ENCODE assay signal across 1 cellular context in the genomic region with DNA sequence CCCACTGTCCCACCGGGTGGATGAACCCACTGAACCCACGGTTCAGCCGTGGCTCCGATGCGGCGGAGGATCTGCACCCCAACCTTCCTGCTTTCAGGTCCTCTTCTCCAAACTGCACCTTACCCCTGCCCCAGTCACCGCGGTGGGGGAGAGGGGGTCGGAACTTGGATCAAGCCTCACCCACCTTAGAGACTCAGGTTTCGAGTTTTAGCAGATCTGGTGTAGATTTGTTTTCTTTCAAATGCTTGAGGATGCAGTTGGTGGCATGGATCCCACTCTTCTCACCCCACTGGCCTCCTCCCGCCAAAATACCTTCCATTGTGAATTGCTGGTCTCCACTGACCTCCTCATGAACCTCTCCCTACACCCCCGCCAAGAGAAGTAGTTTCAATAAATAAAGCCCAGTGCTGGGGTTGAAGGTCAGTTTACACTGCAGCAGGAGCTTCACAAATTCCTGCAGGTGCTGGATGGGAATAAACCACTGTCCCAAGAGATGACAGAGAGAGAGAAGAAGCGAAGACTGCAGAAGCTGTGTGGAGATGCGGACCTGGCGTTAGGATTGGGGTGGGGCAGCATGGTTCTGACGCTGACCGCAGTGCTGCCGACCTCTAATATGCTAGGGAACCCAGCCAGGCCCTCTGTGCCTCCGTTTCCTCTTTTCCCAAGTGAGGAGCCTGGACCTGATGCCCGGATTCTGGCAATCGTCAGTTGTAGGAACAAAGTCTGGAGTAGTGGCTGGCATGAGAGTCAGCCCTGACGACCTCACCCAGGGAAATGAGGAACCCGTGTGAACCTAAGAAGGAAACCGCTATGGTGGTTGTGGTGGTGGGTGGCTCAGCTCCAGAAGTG.
TF ChIP-seq lines count a peak whose summit lies in the region.

No MANE protein-coding gene starts in this region.

TF ChIP-seq in HepG2, 621 proteins besides CTCF, POLR2A, EP300 and RAD21 (continued from another document and continues in another):
- TF ChIP-seq, protein P1, sequence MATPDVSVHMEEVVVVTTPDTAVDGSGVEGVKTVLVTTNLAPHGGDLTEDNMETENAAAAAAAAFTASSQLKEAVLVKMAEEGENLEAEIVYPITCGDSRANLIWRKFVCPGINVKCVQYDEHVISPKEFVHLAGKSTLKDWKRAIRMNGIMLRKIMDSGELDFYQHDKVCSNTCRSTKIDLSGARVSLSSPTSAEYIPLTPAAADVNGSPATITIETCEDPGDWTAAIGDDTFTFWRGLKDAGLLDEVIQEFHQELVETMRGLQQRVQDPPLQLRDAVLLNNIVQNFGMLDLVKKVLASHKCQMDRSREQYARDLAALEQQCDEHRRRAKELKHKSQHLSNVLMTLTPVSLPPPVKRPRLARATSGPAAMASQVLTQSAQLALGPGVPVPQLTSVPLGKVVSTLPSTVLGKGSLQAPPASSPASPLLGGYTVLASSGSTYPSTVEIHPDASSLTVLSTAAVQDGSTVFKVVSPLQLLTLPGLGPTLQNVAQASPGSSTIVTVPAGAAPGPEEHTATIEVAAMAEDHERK (CRISPR knock-in tag; IDR thresholded peaks at IDR 0.05; ENCODE audit: low read depth) = no peak; the same call in 1 of the 2 replicates
- TF ChIP-seq, protein P2, sequence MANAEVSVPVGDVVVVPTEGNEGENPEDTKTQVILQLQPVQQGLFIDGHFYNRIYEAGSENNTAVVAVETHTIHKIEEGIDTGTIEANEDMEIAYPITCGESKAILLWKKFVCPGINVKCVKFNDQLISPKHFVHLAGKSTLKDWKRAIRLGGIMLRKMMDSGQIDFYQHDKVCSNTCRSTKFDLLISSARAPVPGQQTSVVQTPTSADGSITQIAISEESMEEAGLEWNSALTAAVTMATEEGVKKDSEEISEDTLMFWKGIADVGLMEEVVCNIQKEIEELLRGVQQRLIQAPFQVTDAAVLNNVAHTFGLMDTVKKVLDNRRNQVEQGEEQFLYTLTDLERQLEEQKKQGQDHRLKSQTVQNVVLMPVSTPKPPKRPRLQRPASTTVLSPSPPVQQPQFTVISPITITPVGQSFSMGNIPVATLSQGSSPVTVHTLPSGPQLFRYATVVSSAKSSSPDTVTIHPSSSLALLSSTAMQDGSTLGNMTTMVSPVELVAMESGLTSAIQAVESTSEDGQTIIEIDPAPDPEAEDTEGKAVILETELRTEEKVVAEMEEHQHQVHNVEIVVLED (CRISPR knock-in tag; IDR thresholded peaks at IDR 0.05; ENCODE audit: borderline replicate concordance) = peak; percentile 75; the same call in 1 of the 2 replicates
- TF ChIP-seq, protein P3, sequence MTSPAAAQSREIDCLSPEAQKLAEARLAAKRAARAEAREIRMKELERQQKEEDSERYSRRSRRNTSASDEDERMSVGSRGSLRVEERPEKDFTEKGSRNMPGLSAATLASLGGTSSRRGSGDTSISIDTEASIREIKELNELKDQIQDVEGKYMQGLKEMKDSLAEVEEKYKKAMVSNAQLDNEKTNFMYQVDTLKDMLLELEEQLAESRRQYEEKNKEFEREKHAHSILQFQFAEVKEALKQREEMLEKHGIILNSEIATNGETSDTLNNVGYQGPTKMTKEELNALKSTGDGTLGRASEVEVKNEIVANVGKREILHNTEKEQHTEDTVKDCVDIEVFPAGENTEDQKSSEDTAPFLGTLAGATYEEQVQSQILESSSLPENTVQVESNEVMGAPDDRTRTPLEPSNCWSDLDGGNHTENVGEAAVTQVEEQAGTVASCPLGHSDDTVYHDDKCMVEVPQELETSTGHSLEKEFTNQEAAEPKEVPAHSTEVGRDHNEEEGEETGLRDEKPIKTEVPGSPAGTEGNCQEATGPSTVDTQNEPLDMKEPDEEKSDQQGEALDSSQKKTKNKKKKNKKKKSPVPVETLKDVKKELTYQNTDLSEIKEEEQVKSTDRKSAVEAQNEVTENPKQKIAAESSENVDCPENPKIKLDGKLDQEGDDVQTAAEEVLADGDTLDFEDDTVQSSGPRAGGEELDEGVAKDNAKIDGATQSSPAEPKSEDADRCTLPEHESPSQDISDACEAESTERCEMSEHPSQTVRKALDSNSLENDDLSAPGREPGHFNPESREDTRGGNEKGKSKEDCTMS (CRISPR knock-in tag; conservative IDR thresholded peaks at IDR 0.05) = no peak; the same call in 1 of the 2 replicates
- TF ChIP-seq ZFP90 (CRISPR knock-in tag; IDR thresholded peaks at IDR 0.05; ENCODE audit: borderline replicate concordance) = peak; percentile 88
- no peak for TF ChIP-seq MEIS1 (CRISPR knock-in tag; IDR thresholded peaks at IDR 0.05; ENCODE audit: borderline replicate concordance)
- TF ChIP-seq ZNF747 (CRISPR knock-in tag; IDR thresholded peaks at IDR 0.05; ENCODE audit: borderline replicate concordance) = peak; percentile 68; the same call in 1 of the 2 replicates
- peak; percentile 84 for TF ChIP-seq HOXD1 (CRISPR knock-in tag; IDR thresholded peaks at IDR 0.05)
- TF ChIP-seq, protein P4, sequence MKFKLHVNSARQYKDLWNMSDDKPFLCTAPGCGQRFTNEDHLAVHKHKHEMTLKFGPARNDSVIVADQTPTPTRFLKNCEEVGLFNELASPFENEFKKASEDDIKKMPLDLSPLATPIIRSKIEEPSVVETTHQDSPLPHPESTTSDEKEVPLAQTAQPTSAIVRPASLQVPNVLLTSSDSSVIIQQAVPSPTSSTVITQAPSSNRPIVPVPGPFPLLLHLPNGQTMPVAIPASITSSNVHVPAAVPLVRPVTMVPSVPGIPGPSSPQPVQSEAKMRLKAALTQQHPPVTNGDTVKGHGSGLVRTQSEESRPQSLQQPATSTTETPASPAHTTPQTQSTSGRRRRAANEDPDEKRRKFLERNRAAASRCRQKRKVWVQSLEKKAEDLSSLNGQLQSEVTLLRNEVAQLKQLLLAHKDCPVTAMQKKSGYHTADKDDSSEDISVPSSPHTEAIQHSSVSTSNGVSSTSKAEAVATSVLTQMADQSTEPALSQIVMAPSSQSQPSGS (CRISPR knock-in tag; IDR thresholded peaks at IDR 0.05) = no peak
- no peak for TF ChIP-seq ZFP82 (CRISPR knock-in tag; IDR thresholded peaks at IDR 0.05; ENCODE audit: borderline replicate concordance)
- TF ChIP-seq ZNF605 (CRISPR knock-in tag; IDR thresholded peaks at IDR 0.05) = peak; percentile 94
- TF ChIP-seq, protein P5, sequence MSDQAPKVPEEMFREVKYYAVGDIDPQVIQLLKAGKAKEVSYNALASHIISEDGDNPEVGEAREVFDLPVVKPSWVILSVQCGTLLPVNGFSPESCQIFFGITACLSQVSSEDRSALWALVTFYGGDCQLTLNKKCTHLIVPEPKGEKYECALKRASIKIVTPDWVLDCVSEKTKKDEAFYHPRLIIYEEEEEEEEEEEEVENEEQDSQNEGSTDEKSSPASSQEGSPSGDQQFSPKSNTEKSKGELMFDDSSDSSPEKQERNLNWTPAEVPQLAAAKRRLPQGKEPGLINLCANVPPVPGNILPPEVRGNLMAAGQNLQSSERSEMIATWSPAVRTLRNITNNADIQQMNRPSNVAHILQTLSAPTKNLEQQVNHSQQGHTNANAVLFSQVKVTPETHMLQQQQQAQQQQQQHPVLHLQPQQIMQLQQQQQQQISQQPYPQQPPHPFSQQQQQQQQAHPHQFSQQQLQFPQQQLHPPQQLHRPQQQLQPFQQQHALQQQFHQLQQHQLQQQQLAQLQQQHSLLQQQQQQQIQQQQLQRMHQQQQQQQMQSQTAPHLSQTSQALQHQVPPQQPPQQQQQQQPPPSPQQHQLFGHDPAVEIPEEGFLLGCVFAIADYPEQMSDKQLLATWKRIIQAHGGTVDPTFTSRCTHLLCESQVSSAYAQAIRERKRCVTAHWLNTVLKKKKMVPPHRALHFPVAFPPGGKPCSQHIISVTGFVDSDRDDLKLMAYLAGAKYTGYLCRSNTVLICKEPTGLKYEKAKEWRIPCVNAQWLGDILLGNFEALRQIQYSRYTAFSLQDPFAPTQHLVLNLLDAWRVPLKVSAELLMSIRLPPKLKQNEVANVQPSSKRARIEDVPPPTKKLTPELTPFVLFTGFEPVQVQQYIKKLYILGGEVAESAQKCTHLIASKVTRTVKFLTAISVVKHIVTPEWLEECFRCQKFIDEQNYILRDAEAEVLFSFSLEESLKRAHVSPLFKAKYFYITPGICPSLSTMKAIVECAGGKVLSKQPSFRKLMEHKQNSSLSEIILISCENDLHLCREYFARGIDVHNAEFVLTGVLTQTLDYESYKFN (CRISPR knock-in tag; conservative IDR thresholded peaks at IDR 0.05) = peak; percentile 96
- TF ChIP-seq ZNF235 (CRISPR knock-in tag; IDR thresholded peaks at IDR 0.05; ENCODE audit: borderline replicate concordance) = no peak
- TF ChIP-seq TEAD3 (CRISPR knock-in tag; optimal IDR thresholded peaks at IDR 0.05; ENCODE audit: borderline replicate concordance) = peak; percentile 93
- TF ChIP-seq ZNF746 (CRISPR knock-in tag; IDR thresholded peaks at IDR 0.05) = peak; percentile 67; the same call in 1 of the 2 replicates
- TF ChIP-seq ZBTB20 (CRISPR knock-in tag; IDR thresholded peaks at IDR 0.05; ENCODE audit: borderline replicate concordance, low read depth) = peak; percentile 60; the same call in 1 of the 2 replicates
- 0 out of 2 replicates have a peak, but pooled peaks have one; percentile 47 for TF ChIP-seq ZKSCAN5 (CRISPR knock-in tag; IDR thresholded peaks at IDR 0.05)
- no peak for TF ChIP-seq ZNF432 (CRISPR knock-in tag; IDR thresholded peaks at IDR 0.05; ENCODE audit: borderline replicate concordance)
- TF ChIP-seq WIZ (CRISPR knock-in tag; IDR thresholded peaks at IDR 0.05) = no peak
- peak; percentile 73; the same call in 1 of the 2 replicates for TF ChIP-seq ZNF724P (CRISPR knock-in tag; IDR thresholded peaks at IDR 0.05; ENCODE audit: borderline replicate concordance)
- peak; percentile 64 for TF ChIP-seq NRL (CRISPR knock-in tag; IDR thresholded peaks at IDR 0.05; ENCODE audit: borderline replicate concordance)
- peak; percentile 65; the same call in 1 of the 2 replicates for TF ChIP-seq ZNF550 (CRISPR knock-in tag; IDR thresholded peaks at IDR 0.05; ENCODE audit: borderline replicate concordance)
- TF ChIP-seq SOX13 (IDR thresholded peaks at IDR 0.05) = peak; percentile 55; the same call in 1 of the 2 replicates
- TF ChIP-seq SOX13 (CRISPR knock-in tag; conservative IDR thresholded peaks at IDR 0.05 in 1 of 2, IDR thresholded peaks at IDR 0.05 in 1 of 2) = peak in 1 of 2 experiments; percentile 91; a peak in 2 of 4 replicates
- TF ChIP-seq CEBPG (CRISPR knock-in tag; IDR thresholded peaks at IDR 0.05) = peak; percentile 64
- TF ChIP-seq ZFP37 (CRISPR knock-in tag; IDR thresholded peaks at IDR 0.05; ENCODE audit: borderline replicate concordance) = peak; percentile 55; the same call in 1 of the 2 replicates
- TF ChIP-seq ETV6 (CRISPR knock-in tag; conservative IDR thresholded peaks at IDR 0.05) = no peak
- TF ChIP-seq ZNF557 (CRISPR knock-in tag; IDR thresholded peaks at IDR 0.05) = 0 out of 2 replicates have a peak, but pooled peaks have one; percentile 49
- TF ChIP-seq, protein P6, sequence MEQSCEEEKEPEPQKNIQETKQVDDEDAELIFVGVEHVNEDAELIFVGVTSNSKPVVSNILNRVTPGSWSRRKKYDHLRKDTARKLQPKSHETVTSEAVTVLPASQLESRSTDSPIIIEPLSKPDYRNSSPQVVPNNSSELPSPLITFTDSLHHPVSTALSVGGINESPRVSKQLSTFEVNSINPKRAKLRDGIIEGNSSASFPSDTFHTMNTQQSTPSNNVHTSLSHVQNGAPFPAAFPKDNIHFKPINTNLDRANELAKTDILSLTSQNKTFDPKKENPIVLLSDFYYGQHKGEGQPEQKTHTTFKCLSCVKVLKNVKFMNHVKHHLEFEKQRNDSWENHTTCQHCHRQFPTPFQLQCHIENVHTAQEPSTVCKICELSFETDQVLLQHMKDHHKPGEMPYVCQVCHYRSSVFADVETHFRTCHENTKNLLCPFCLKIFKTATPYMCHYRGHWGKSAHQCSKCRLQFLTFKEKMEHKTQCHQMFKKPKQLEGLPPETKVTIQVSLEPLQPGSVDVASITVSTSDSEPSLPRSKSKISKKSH (CRISPR knock-in tag; IDR thresholded peaks at IDR 0.05; ENCODE audit: borderline replicate concordance) = no peak
- no peak for TF ChIP-seq SOX6 (IDR thresholded peaks at IDR 0.05)
- TF ChIP-seq SOX6 (CRISPR knock-in tag; IDR thresholded peaks at IDR 0.05) = peak; percentile 86
- peak; percentile 86 for TF ChIP-seq GZF1 (CRISPR knock-in tag; IDR thresholded peaks at IDR 0.05)
- TF ChIP-seq ZNF3 (CRISPR knock-in tag; IDR thresholded peaks at IDR 0.05) = peak; percentile 56; the same call in 1 of the 2 replicates
- no peak for TF ChIP-seq ZNF12 (CRISPR knock-in tag; IDR thresholded peaks at IDR 0.05)
- TF ChIP-seq BRD4 (CRISPR knock-in tag; IDR thresholded peaks at IDR 0.05) = no peak
